ENCODE assay signal across 24 cellular contexts in the genomic region with DNA sequence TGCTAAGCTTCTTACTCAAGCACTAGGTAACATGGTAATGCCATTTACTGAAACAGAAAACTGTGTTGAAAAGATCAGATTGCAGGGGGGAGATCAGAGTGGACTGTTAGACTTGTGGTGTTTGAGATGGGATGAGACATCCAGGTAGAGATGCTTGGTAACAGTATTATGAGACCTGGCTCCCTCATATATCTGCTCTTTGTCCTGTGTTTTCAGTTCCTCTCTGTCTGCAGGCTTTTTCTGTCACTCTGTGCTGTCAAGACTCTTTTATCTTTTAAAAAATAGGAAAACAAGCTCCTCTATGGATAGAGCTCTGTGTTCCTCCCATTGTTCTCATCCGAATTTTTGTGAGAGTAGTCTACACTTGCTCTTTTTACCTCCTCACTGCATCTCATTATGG. TPM values are rescaled to one million over a fixed set of nuclear protein-coding genes. Genes with fewer than 3 reads are reported as not detected.
DNase-seq lines count a peak whose midpoint lies in the region; ATAC-seq, FAIRE-seq and TF ChIP-seq lines count a peak whose summit lies in the region.
"Had no signal": no experiment of that assay in that cellular context is flagged by ENCODE, and none has a peak within 500 bp of the region (broad histone marks: within the 10 kb centered on the region; RNA-seq: fewer than 3 reads in every experiment).

No MANE protein-coding gene starts in this region.

- H3K4me3 ChIP-seq in cardiac muscle cell: no peak overlapping the region
- no peak overlapping the region for H3K4me3 ChIP-seq in GM12878
- H3K4me3 ChIP-seq in hepatocyte: no peak overlapping the region
- no peak overlapping the region for H3K4me3 ChIP-seq in naive thymus-derived CD4-positive, alpha-beta T cell (ENCODE audit: low read length)
- H3K4me3 ChIP-seq: A549; BLaER1 treated with 17β-estradiol and CSF1 and Interleukin-3, amounts not matched to agents 10 nM and 100 nM; GM23248 had no signal

- H4K20me1 ChIP-seq in GM12878 (ENCODE audit: control insufficient read depth, insufficient read depth) (no peaks in the 10 kb centered on the region), hepatocyte (ENCODE audit: insufficient read depth, poor library complexity, severe bottlenecking) (no peaks in the 10 kb centered on the region)

- H3K4me1 ChIP-seq in cardiac muscle cell (ENCODE audit: low read depth) (peaks cover 39% of the 10 kb centered on the region), GM12878 (ENCODE audit: control insufficient read depth, insufficient read depth, low read length) (no peaks in the 10 kb centered on the region), hepatocyte (ENCODE audit: insufficient read depth) (peaks cover 9% of the 10 kb centered on the region)
- H3K4me1 ChIP-seq in naive thymus-derived CD4-positive, alpha-beta T cell (ENCODE audit: control insufficient read depth in 2 of 2, insufficient read depth in 2 of 2, low read length in 2 of 2): no peaks in the 10 kb centered on the region
- H3K4me1 ChIP-seq: BE2C had no signal

- RAD21 ChIA-PET in GM12878 (lab: Charles Lee; ENCODE audit: unreplicated experiment): interaction anchor here (3.4 kb wide), 1 partner anchor 293 kb away, joined by 12 read pairs; no protein-coding TSS in a partner anchor

- no peak for ATAC-seq in Right ventricle myocardium inferior
- ATAC-seq in GM12878: no peak
- no peak for ATAC-seq in esophagus mucosa
- no peak for ATAC-seq in naive thymus-derived CD4-positive, alpha-beta T cell
- ATAC-seq: A549 had no signal

- no peaks in the 10 kb centered on the region for H3K9me2 ChIP-seq in hepatocyte (replicated peaks; ENCODE audit: insufficient read depth)

- in situ Hi-C loops in GM12878 (cut with MboI): no loop called here

- H3K27ac Mint-ChIP-seq in naive thymus-derived CD4-positive, alpha-beta T cell: no peak overlapping the region
- H3K27ac Mint-ChIP-seq: CD4-positive, alpha-beta memory T cell had no signal

- H3K9me3 Mint-ChIP-seq in naive thymus-derived CD4-positive, alpha-beta T cell: peaks cover 0 to 2% (median 0%) of the 10 kb centered on the region in 11 donors

- H3K9me3 ChIP-seq in cardiac muscle cell (ENCODE audit: low read depth) (no peaks in the 10 kb centered on the region), GM12878 (replicated peaks; ENCODE audit: control insufficient read depth, insufficient read depth, low read length) (no peaks in the 10 kb centered on the region), hepatocyte (ENCODE audit: low read depth) (no peaks in the 10 kb centered on the region)
- H3K9me3 ChIP-seq in naive thymus-derived CD4-positive, alpha-beta T cell (ENCODE audit: control insufficient read depth in 2 of 3, low read length in 3 of 3): no peaks in the 10 kb centered on the region
- H3K9me3 ChIP-seq: A549, BE2C had no signal

- no peaks in the 10 kb centered on the region for H3K79me2 ChIP-seq in GM12878 (ENCODE audit: control insufficient read depth, insufficient read depth, low read length)
- H3K79me2 ChIP-seq in hepatocyte: peaks cover 30% of the 10 kb centered on the region

- TF ChIP-seq CTCF in cardiac muscle cell (IDR thresholded peaks at IDR 0.05; ENCODE audit: low read depth, low read length) (no peak), GM12878 (IDR thresholded peaks at IDR 0.05 in 2 of 3, conservative IDR thresholded peaks at IDR 0.05 in 1 of 3; ENCODE audit: control insufficient read depth in 2 of 3, extremely low read depth in 1 of 3, insufficient read depth in 1 of 3, low read depth in 3 of 3, low read length in 3 of 3) (no peak), hepatocyte (IDR thresholded peaks at IDR 0.05; ENCODE audit: poor library complexity) (no peak)

- peaks cover 0 to 22% (median 10%) of the 10 kb centered on the region in 7 donors for H3K4me1 Mint-ChIP-seq in naive thymus-derived CD4-positive, alpha-beta T cell

- CTCF ChIA-PET in GM12878 (lab: Yijun Ruan, JAX): interaction anchor here (0.5 to 9.6 kb wide), 2 partner anchors 53 to 295 kb away, joined by 3 to 119 read pairs; no protein-coding TSS in a partner anchor
- CTCF ChIA-PET in naive thymus-derived CD4-positive, alpha-beta T cell (lab: Charles Lee): no interaction called here

- H3K27ac ChIP-seq in cardiac muscle cell: peak overlapping the region; percentile 65
- no peak overlapping the region for H3K27ac ChIP-seq in GM12878 (ENCODE audit: control insufficient read depth, insufficient read depth)
- H3K27ac ChIP-seq in hepatocyte: peak overlapping the region; percentile 77
- H3K27ac ChIP-seq in naive thymus-derived CD4-positive, alpha-beta T cell (ENCODE audit: low read depth, low read length): no peak overlapping the region
- H3K27ac ChIP-seq: A549; BLaER1 treated with 17β-estradiol and CSF1 and Interleukin-3, amounts not matched to agents 10 nM and 100 nM; GM23248 had no signal

- intact Hi-C loops in Right ventricle myocardium inferior (cut with DNase I) (loop anchor here (5.0 kb wide), 1 partner anchor 105 kb away; a partner anchor contains a TSS), GM12878 (cut with micrococcal nuclease; ENCODE audit: unreplicated experiment) (no loop called here)
- intact Hi-C loops in naive thymus-derived CD4-positive, alpha-beta T cell (cut with micrococcal nuclease): loop anchor here in 1 of 2 donors (10.0 kb wide), 1 partner anchor 102 kb away; a partner anchor contains a TSS

- no peak for DNase-seq in cardiac muscle cell (ENCODE audit: low read depth in 1 of 2, low spot score in 1 of 2)
- DNase-seq in Right ventricle myocardium inferior (ENCODE audit: missing footprints): no peak
- DNase-seq in GM12878 (ENCODE audit: low read depth, low spot score): no peak
- no peak for DNase-seq in hepatocyte (ENCODE audit: low spot score)
- no peak for DNase-seq in naive thymus-derived CD4-positive, alpha-beta T cell
- no peak for DNase-seq in DMS114 treated with DMSO at 0.1 percent for 48 hours (lab: John Stamatoyannopoulos, UW; ENCODE audit: unreplicated experiment)
- DNase-seq: 8988T; ACHN; AML-193; BE2C; Calu3; CD4-positive, alpha-beta memory T cell; COR-L47; DMS153; DND-41; GM23248; H7; HCEC 1CT had no signal

- H3K27me3 ChIP-seq in cardiac muscle cell (no peaks in the 10 kb centered on the region), GM12878 (replicated peaks in 1 of 2; ENCODE audit: control insufficient read depth in 2 of 2, insufficient read depth in 2 of 2, low read length in 1 of 2) (no peaks in the 10 kb centered on the region), hepatocyte (no peaks in the 10 kb centered on the region)
- no peaks in the 10 kb centered on the region for H3K27me3 ChIP-seq in naive thymus-derived CD4-positive, alpha-beta T cell (ENCODE audit: control insufficient read depth in 2 of 2, insufficient read depth in 2 of 2, low read length in 2 of 2)
- H3K27me3 ChIP-seq: BE2C; BLaER1 treated with 17β-estradiol and CSF1 and Interleukin-3, amounts not matched to agents 10 nM and 100 nM had no signal

- POLR2A ChIA-PET in GM12878 (lab: Charles Lee): no interaction called here
- POLR2A ChIA-PET in naive thymus-derived CD4-positive, alpha-beta T cell (lab: Charles Lee): interaction anchor here (0.6 to 1.4 kb wide), 2 partner anchors 10 to 92 kb away, joined by 3 to 4 read pairs; no protein-coding TSS in a partner anchor

- no TSS peak for BruUV-seq in GM12878 (replicated peaks; lab: Mats Ljungman, UMichigan)

- H3K9ac ChIP-seq in GM12878 (ENCODE audit: control insufficient read depth, insufficient read depth, low read length): no peak overlapping the region
- H3K9ac ChIP-seq: BLaER1 treated with 17β-estradiol and CSF1 and Interleukin-3, amounts not matched to agents 10 nM and 100 nM; GM23248 had no signal

- WGBS in GM12878 (ENCODE audit: insufficient coverage, insufficient replicate concordance, low lambda C conversion rate, missing lambda C conversion rate): 76% methylated on average over 1 of the region's 1 CpG
- WGBS in hepatocyte (ENCODE audit: low lambda C conversion rate, missing lambda C conversion rate): 0% methylated on average over 1 of the region's 1 CpG

- peaks cover 9% of the 10 kb centered on the region for H3K36me3 ChIP-seq in cardiac muscle cell
- H3K36me3 ChIP-seq in GM12878 (ENCODE audit: control insufficient read depth in 2 of 2, insufficient read depth in 2 of 2, low read length in 1 of 2): peaks cover 6 to 31% of the 10 kb centered on the region in 2 experiments
- H3K36me3 ChIP-seq in hepatocyte (replicated peaks; ENCODE audit: insufficient read depth, low read depth): peaks cover 4% of the 10 kb centered on the region
- H3K36me3 ChIP-seq in naive thymus-derived CD4-positive, alpha-beta T cell (ENCODE audit: control insufficient read depth in 2 of 3, insufficient read depth in 3 of 3, low read length in 3 of 3): peaks cover 7 to 51% (median 10%) of the 10 kb centered on the region in 3 experiments

- SMC1A ChIA-PET in GM12878 (lab: Charles Lee; ENCODE audit: uncharacterized antibody, unreplicated experiment): interaction anchor here (7.0 kb wide), 1 partner anchor 295 kb away, joined by 97 read pairs; no protein-coding TSS in a partner anchor

- H3K4me3 Mint-ChIP-seq in naive thymus-derived CD4-positive, alpha-beta T cell: no peak overlapping the region
- H3K4me3 Mint-ChIP-seq: CD4-positive, alpha-beta memory T cell had no signal

- no peak for TF ChIP-seq EP300 in GM12878 (IDR thresholded peaks at IDR 0.05; ENCODE audit: borderline replicate concordance in 1 of 2, control insufficient read depth in 1 of 2, low read depth in 2 of 2, low read length in 2 of 2)

- no peak for TF ChIP-seq RAD21 in GM12878 (IDR thresholded peaks at IDR 0.05; ENCODE audit: insufficient read depth, low read depth, low read length)

- no peak overlapping the region for H3K4me2 ChIP-seq in GM12878 (ENCODE audit: control insufficient read depth, insufficient read depth)
- H3K4me2 ChIP-seq in hepatocyte: no peak overlapping the region
- H3K4me2 ChIP-seq: A549; BLaER1 treated with 17β-estradiol and CSF1 and Interleukin-3, amounts not matched to agents 10 nM and 100 nM had no signal

- no peak for TF ChIP-seq POLR2A in GM12878 (IDR thresholded peaks at IDR 0.05; ENCODE audit: low read depth, low read length)

- H2AFZ ChIP-seq in GM12878 (ENCODE audit: control insufficient read depth, low read depth, low read length) (no peak overlapping the region), hepatocyte (no peak overlapping the region)
- H2AFZ ChIP-seq: GM23248 had no signal

- H3K36me3 Mint-ChIP-seq in naive thymus-derived CD4-positive, alpha-beta T cell: peaks cover 12 to 34% (median 28%) of the 10 kb centered on the region in 5 donors

- no peak for FAIRE-seq in GM12878 (lab: Jason Lieb, UNC)
- FAIRE-seq: A549, G401.6, GM19239, H1 had no signal

- no peaks in the 10 kb centered on the region for H3K27me3 Mint-ChIP-seq in naive thymus-derived CD4-positive, alpha-beta T cell
- H3K27me3 Mint-ChIP-seq: CD4-positive, alpha-beta memory T cell had no signal

RNA-seq across cellular contexts. Expression of a gene that starts 48.1 kb away (rescaled TPM):
- 1.2 and 4.5 TPM in 2 replicates for total RNA-seq in cardiac muscle cell
- polyA plus RNA-seq in cardiac muscle cell: 1.1 and 1.4 TPM in 2 replicates
- total RNA-seq in Right ventricle myocardium inferior: 1.5 TPM
- 21.2 and 21.8 TPM in 2 replicates for total RNA-seq in GM12878 (2013; cell fraction: nucleolus; rRNA removed)
- total RNA-seq in GM12878 (2014; rRNA removed): 5.5 TPM in 2 replicates
- total RNA-seq in GM12878 (2014; rRNA removed; fragmentation: Illumina TruSeq; extraction: Trizol): 10.3 and 10.4 TPM in 2 replicates
- total RNA-seq in GM12878 (2021): 4.0 and 4.8 TPM in 2 replicates
- polyA plus RNA-seq in GM12878 (2011; ENCODE audit: low read depth): 3.4 TPM
- polyA plus RNA-seq in GM12878 (2011; rRNA removed): 5.2 and 9.0 TPM in 2 replicates
- polyA plus RNA-seq in GM12878 (2011; cell fraction: cytosol; rRNA removed): 0.66 and 1.0 TPM in 2 replicates
- 8.3 and 14.5 TPM in 2 replicates for polyA plus RNA-seq in GM12878 (2011; cell fraction: nucleus; rRNA removed)
- 2.9 and 6.9 TPM in 2 replicates for polyA plus RNA-seq in GM12878 (2012)
- polyA plus RNA-seq in GM12878 (2014; fragmentation: Illumina TruSeq; extraction: Trizol): 15.9 and 18.1 TPM in 2 replicates
- polyA plus RNA-seq in GM12878 (2014; fragmentation: Nextera tagmentation; extraction: Ambion mirVana): 1 to 10 TPM; 1.7 to 4.0 TPM
- 11.5 and 12.2 TPM in 2 replicates for polyA plus RNA-seq in GM12878 (2014; rRNA removed)
- polyA plus RNA-seq in GM12878 (2016; fragmentation: Nextera tagmentation; extraction: Ambion mirVana): 1 to 10 TPM; 3.6 to 4.9 TPM
- 0.98 and 1.6 TPM in 2 replicates for polyA minus RNA-seq in GM12878 (2011; rRNA and poly(A)+ RNA removed)
- not detected in 2 replicates for polyA minus RNA-seq in GM12878 (2011; cell fraction: cytosol; rRNA and poly(A)+ RNA removed)
- 1.5 and 5.4 TPM in 2 replicates for polyA minus RNA-seq in GM12878 (2011; cell fraction: nucleus; rRNA and poly(A)+ RNA removed)
- total RNA-seq in hepatocyte: 44.8 and 49.6 TPM in 2 replicates
- 72.7 and 79.8 TPM in 2 replicates for polyA plus RNA-seq in hepatocyte
- 2.9 TPM for total RNA-seq in esophagus mucosa
- total RNA-seq in naive thymus-derived CD4-positive, alpha-beta T cell: 10 to 100 TPM in 1 of 5 experiments, 1 to 10 TPM in 4; 2.5 to 14.6 (median 3.9) TPM
- under 1 TPM; 0.13 to 0.29 TPM for polyA plus RNA-seq in naive thymus-derived CD4-positive, alpha-beta T cell

Comparison
In these comparisons a context has a peak if more than half of its experiments do, and no peak if none do; other contexts are left out.
1. H3K27ac ChIP-seq: peak in cardiac muscle cell (single experiment) and hepatocyte (single experiment); none in GM12878 (single experiment) and naive thymus-derived CD4-positive, alpha-beta T cell (single experiment).